ENCODE assay signal across 17 cellular contexts in the genomic region with DNA sequence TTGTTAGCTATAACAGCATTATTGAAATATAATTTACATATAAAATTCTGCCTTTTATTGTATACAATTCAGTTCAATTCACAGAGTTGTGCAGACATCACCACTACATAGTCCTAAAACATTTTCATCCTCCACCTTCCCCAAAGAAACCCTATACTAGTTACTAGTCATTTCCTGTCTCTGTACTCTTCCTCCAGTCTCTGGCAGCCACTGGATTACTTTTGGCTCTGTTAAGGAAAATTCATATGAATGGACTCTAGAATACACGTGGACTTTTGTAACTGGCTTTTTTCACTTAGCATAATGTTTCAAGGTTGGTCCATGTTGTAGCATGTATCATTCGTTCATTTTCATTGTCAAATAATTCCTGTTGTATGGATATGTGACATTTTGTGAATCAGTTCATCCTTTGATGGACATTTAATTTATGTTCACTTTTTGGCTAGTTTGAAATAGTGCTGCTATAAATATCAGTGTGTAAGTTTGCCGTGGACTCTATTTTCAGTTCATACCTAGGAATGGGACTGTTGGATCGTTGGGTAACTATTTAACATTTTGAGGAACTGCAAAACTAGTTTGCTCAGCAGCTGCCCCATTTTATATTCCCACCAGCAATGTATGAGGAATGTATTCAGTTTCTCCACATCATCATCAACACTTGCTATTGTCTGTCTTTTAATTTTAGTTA. TPM values are rescaled to one million over a fixed set of nuclear protein-coding genes. Genes with fewer than 3 reads are reported as not detected.
DNase-seq lines count a peak whose midpoint lies in the region; ATAC-seq and TF ChIP-seq lines count a peak whose summit lies in the region.
"Had no signal": no experiment of that assay in that cellular context is flagged by ENCODE, and none has a peak within 500 bp of the region (broad histone marks: within the 10 kb centered on the region; RNA-seq: fewer than 3 reads in every experiment).

No MANE protein-coding gene starts in this region.

- peak overlapping the region; percentile 30 for H3K27ac Mint-ChIP-seq in activated naive CD4-positive, alpha-beta T cell treated with anti-CD3 and anti-CD28 coated beads, Interleukin-2, amount 50 U/mL, for 24 hours
- no peak overlapping the region for H3K27ac Mint-ChIP-seq in activated naive CD4-positive, alpha-beta T cell treated with anti-CD3 and anti-CD28 coated beads for 36 hours
- H3K27ac Mint-ChIP-seq: activated B cell treated with CpG ODN at 0.5 μM for 24 hours had no signal

- peaks cover 25% of the 10 kb centered on the region for H3K36me3 ChIP-seq in RWPE2 (ENCODE audit: low read depth)
- peaks cover 0 to 5% (median 0%) of the 10 kb centered on the region in 4 donors for H3K36me3 ChIP-seq in right lobe of liver

- peak overlapping the region; percentile 25 for H3K27ac ChIP-seq in RWPE2 (ENCODE audit: poor library complexity, severe bottlenecking)
- H3K27ac ChIP-seq in right lobe of liver = no peak overlapping the region

- peaks cover 2% of the 10 kb centered on the region for H3K36me3 Mint-ChIP-seq in activated naive CD4-positive, alpha-beta T cell treated with anti-CD3 and anti-CD28 coated beads, Interleukin-2, amount 50 U/mL, for 24 hours
- peaks cover 9% of the 10 kb centered on the region for H3K36me3 Mint-ChIP-seq in activated naive CD4-positive, alpha-beta T cell treated with anti-CD3 and anti-CD28 coated beads for 36 hours (ENCODE audit: low read depth)

- intact Hi-C loops in activated naive CD4-positive, alpha-beta T cell treated with anti-CD3 and anti-CD28 coated beads for 36 hours (cut with micrococcal nuclease) = loop anchor here (1.0 kb wide), 1 partner anchor 9 kb away; no protein-coding TSS in a partner anchor
- intact Hi-C loops in right lobe of liver (cut with DNase I) = no loop called here

- CTCF ChIA-PET in activated naive CD4-positive, alpha-beta T cell treated with anti-CD3 and anti-CD28 coated beads for 36 hours (lab: Charles Lee) = no interaction called here

- H3K4me1 ChIP-seq in RWPE2 (ENCODE audit: insufficient read depth, poor library complexity, severe bottlenecking) (peaks cover 17% of the 10 kb centered on the region), right lobe of liver (peaks cover 0 to 13% (median 4%) of the 10 kb centered on the region in 4 donors)
- H3K4me1 ChIP-seq: Caco-2 had no signal

- TF ChIP-seq POLR2A in right lobe of liver (IDR thresholded peaks at IDR 0.05) = no peak

- DNase-seq in activated naive CD4-positive, alpha-beta T cell treated with anti-CD3 and anti-CD28 coated beads for 36 hours = no peak
- DNase-seq in RWPE2 (ENCODE audit: low spot score) = no peak
- DNase-seq in fibroblast of gingiva (ENCODE audit: low read depth) = peak; percentile 50
- DNase-seq in stromal cell of bone marrow (ENCODE audit: low read depth) = peak; percentile 64
- no peak for DNase-seq in right lobe of liver
- DNase-seq: ACHN; activated B cell treated with CpG ODN at 0.5 μM for 24 hours; activated T-cell treated with anti-CD3 and anti-CD28 coated beads for 4 hours; anterior cingulate cortex; Caco-2; mesendoderm; nucleus accumbens; stimulated activated CD4-positive, alpha-beta T cell treated with anti-CD3 and anti-CD28 coated beads, Interleukin-12 subunit alpha, Interleukin-12 subunit beta, amount 100 ng/mL, for 4 hours; trophoblast cell had no signal

- ATAC-seq in RWPE2 (ENCODE audit: low read depth) (peak; percentile 94), GM21528 (IDR thresholded peaks at IDR 0.05; ENCODE audit: low FRiP score, unreplicated experiment) (no peak), HG03196 (IDR thresholded peaks at IDR 0.05; ENCODE audit: unreplicated experiment) (no peak), right lobe of liver (no peak)

- TF ChIP-seq CTCF in RWPE2 (IDR thresholded peaks at IDR 0.05; ENCODE audit: poor library complexity, severe bottlenecking) = no peak
- no peak for TF ChIP-seq CTCF in right lobe of liver (IDR thresholded peaks at IDR 0.05)

- WGBS in right lobe of liver (ENCODE audit: insufficient coverage, low coverage, low lambda C conversion rate, missing lambda C conversion rate) = 51% methylated on average over 4 of the region's 4 CpGs

- H3K27me3 ChIP-seq in RWPE2 (ENCODE audit: insufficient read depth, poor library complexity, severe bottlenecking) (no peaks in the 10 kb centered on the region), right lobe of liver (no peaks in the 10 kb centered on the region)

- H3K27me3 Mint-ChIP-seq in activated naive CD4-positive, alpha-beta T cell treated with anti-CD3 and anti-CD28 coated beads, Interleukin-2, amount 50 U/mL, for 24 hours = no peaks in the 10 kb centered on the region
- H3K27me3 Mint-ChIP-seq in activated naive CD4-positive, alpha-beta T cell treated with anti-CD3 and anti-CD28 coated beads for 36 hours (ENCODE audit: low read depth) = no peaks in the 10 kb centered on the region
- H3K27me3 Mint-ChIP-seq: activated B cell treated with CpG ODN at 0.5 μM for 24 hours had no signal

- no peaks in the 10 kb centered on the region for H3K9me3 Mint-ChIP-seq in activated naive CD4-positive, alpha-beta T cell treated with anti-CD3 and anti-CD28 coated beads, Interleukin-2, amount 50 U/mL, for 24 hours
- H3K9me3 Mint-ChIP-seq in activated naive CD4-positive, alpha-beta T cell treated with anti-CD3 and anti-CD28 coated beads for 36 hours = no peaks in the 10 kb centered on the region
- H3K9me3 Mint-ChIP-seq: activated B cell treated with CpG ODN at 0.5 μM for 24 hours had no signal

- H3K4me3 ChIP-seq in RWPE2 (ENCODE audit: severe bottlenecking) (no peak overlapping the region), right lobe of liver (no peak overlapping the region)

- no peak overlapping the region for H3K4me3 Mint-ChIP-seq in activated naive CD4-positive, alpha-beta T cell treated with anti-CD3 and anti-CD28 coated beads, Interleukin-2, amount 50 U/mL, for 24 hours
- H3K4me3 Mint-ChIP-seq in activated naive CD4-positive, alpha-beta T cell treated with anti-CD3 and anti-CD28 coated beads for 36 hours = no peak overlapping the region
- H3K4me3 Mint-ChIP-seq: activated B cell treated with CpG ODN at 0.5 μM for 24 hours had no signal

- no peaks in the 10 kb centered on the region for H3K9me3 ChIP-seq in RWPE2 (ENCODE audit: severe bottlenecking)
- H3K9me3 ChIP-seq in right lobe of liver = no peaks in the 10 kb centered on the region
- H3K9me3 ChIP-seq: Caco-2 had no signal

- H3K4me1 Mint-ChIP-seq in activated naive CD4-positive, alpha-beta T cell treated with anti-CD3 and anti-CD28 coated beads, Interleukin-2, amount 50 U/mL, for 24 hours = peaks cover 73% of the 10 kb centered on the region
- peaks cover 54% of the 10 kb centered on the region for H3K4me1 Mint-ChIP-seq in activated naive CD4-positive, alpha-beta T cell treated with anti-CD3 and anti-CD28 coated beads for 36 hours (ENCODE audit: low read depth)

RNA-seq across cellular contexts. Expression of gene ICE1, which starts 9.7 kb away (rescaled TPM):
- 10 to 100 TPM; 19.1 to 20.6 TPM for total RNA-seq in activated naive CD4-positive, alpha-beta T cell treated with anti-CD3 and anti-CD28 coated beads for 36 hours
- 10 to 100 TPM in 4 of 6 experiments, 1 to 10 TPM in 2; 8.2 to 10.7 (median 10.4) TPM for total RNA-seq in right lobe of liver

Comparison
In these comparisons a context has a peak if more than half of its experiments do, and no peak if none do; other contexts are left out.
1. DNase-seq: peak in fibroblast of gingiva (single experiment) and stromal cell of bone marrow (single experiment); none in activated naive CD4-positive, alpha-beta T cell treated with anti-CD3 and anti-CD28 coated beads for 36 hours (single experiment), RWPE2 (single experiment) and right lobe of liver (0 of 3).